Comparison of ENCODE assay signal across 8 cellular contexts in the genomic region with DNA sequence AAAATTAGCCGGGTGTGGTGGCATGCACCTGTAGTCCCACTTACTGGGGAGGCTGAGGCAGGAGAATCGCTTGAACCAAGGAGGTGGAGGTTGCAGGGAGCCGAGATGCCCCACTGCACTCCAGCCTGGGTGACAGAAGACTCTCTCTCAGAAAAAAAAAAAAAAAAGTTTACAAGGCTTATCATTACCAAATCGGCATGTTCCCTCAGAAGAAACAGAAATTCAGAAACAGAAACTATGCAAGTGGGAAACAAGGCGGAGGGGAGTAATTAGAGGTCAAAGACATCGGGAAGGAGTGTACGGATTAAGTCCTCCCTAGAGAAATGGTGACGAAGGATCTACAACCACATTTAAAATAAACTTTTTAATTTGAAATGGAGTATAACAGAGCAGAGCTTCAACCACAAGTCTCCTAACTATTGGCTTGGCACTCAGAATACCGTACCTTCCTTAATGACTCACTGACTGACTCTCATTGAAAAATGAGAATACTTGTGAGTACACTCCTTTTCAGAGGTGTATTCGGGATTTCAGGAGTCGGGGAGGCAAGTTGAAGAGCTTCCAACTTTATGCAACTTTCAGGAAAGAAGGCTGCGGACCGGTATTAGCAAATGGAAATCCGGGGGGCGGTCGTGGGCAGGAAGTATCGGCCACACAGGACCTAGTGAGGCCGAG.
DNase-seq lines count a peak whose midpoint lies in the region; ATAC-seq and TF ChIP-seq lines count a peak whose summit lies in the region.

No MANE protein-coding gene starts in this region.

- peak overlapping the region; percentile 97 for H3K4me3 ChIP-seq in WERI-Rb-1 (ENCODE audit: low read depth, low read length)
- peak overlapping the region; percentile 83 to 89 for H3K4me3 ChIP-seq in neutrophil (ENCODE audit: low read depth in 1 of 2, low read length in 1 of 2)

- peak; percentile 23 for DNase-seq in DMS 273 treated with DMSO at 0.1 percent for 48 hours (lab: John Stamatoyannopoulos, UW)
- no peak for DNase-seq in DMS 273 (lab: John Stamatoyannopoulos, UW; ENCODE audit: unreplicated experiment)
- no peak for DNase-seq in WERI-Rb-1
- peak; percentile 92 for DNase-seq in fibroblast of peridontal ligament (ENCODE audit: extremely low read depth)
- no peak for DNase-seq in HuH-7.5 (ENCODE audit: low spot score)

- no peaks in the 10 kb centered on the region for H3K27me3 ChIP-seq in WERI-Rb-1 (ENCODE audit: insufficient read depth, low read depth, severe bottlenecking)
- no peaks in the 10 kb centered on the region for H3K27me3 ChIP-seq in neutrophil

- H3K4me1 ChIP-seq in neutrophil (ENCODE audit: control insufficient read depth in 1 of 2, insufficient read depth in 1 of 2, low read depth in 1 of 2, low read length in 1 of 2) = peaks cover 16% of the 10 kb centered on the region in 2 experiments

- peaks cover 2% of the 10 kb centered on the region; the same call in 1 of the 2 replicates for H3K36me3 ChIP-seq in WERI-Rb-1
- no peaks in the 10 kb centered on the region for H3K36me3 ChIP-seq in neutrophil

- H3K27ac ChIP-seq in WERI-Rb-1 = peak overlapping the region; percentile 94
- peak overlapping the region; percentile 75 for H3K27ac ChIP-seq in neutrophil

- ATAC-seq in HG03175 (IDR thresholded peaks at IDR 0.05; ENCODE audit: unreplicated experiment) (peak; percentile 6), HG02870 (IDR thresholded peaks at IDR 0.05; ENCODE audit: unreplicated experiment) (no peak)

- H3K9me3 ChIP-seq in WERI-Rb-1 (ENCODE audit: severe bottlenecking) (no peaks in the 10 kb centered on the region), neutrophil (no peaks in the 10 kb centered on the region)

- TF ChIP-seq CTCF in WERI-Rb-1 (IDR thresholded peaks at IDR 0.05; ENCODE audit: low read depth, low read length) = no peak
- TF ChIP-seq CTCF in neutrophil (IDR thresholded peaks at IDR 0.05) = no peak

Comparison
In these comparisons a context has a peak if more than half of its experiments do, and no peak if none do; other contexts are left out.
1. DNase-seq: peak in DMS 273 treated with DMSO at 0.1 percent for 48 hours (single experiment) and fibroblast of peridontal ligament (single experiment); none in DMS 273 (single experiment), WERI-Rb-1 (single experiment) and HuH-7.5 (single experiment).